In the genomic region with DNA sequence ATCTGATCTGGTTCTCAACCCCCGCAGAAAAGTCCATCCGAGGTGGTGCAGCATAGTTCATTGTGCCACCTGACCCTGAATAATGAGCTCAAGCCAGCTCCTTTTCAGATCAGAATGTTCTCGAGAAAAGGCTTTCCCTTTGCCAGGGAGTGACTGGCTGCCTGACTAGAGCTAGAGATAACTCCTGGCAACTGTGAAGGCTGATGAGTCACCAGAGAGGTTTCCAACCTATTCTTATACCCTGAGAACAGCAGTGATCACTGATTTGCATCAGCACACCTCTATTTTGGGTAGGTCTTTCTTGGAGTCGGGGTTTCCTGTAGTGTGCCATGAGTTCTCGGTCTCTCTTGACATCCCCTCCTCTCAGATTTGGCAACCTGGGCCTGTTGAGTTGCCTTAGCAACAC, we compare ENCODE assay signal across 8 cellular contexts.
DNase-seq lines count a peak whose midpoint lies in the region; ATAC-seq, FAIRE-seq and TF ChIP-seq lines count a peak whose summit lies in the region.

No MANE protein-coding gene starts in this region.

- no peak for TF ChIP-seq POLR2A in HCT116 (IDR thresholded peaks at IDR 0.05; ENCODE audit: borderline replicate concordance, extremely low read depth, insufficient read depth, insufficient read length)

- H3K9ac ChIP-seq in HCT116 (ENCODE audit: low read length) (no peak overlapping the region), smooth muscle cell (ENCODE audit: low read depth) (no peak overlapping the region)

- CTCF ChIA-PET in HCT116 (lab: Charles Lee) = no interaction called here

- no peaks in the 10 kb centered on the region for H3K9me2 ChIP-seq in HCT116 (ENCODE audit: insufficient read depth)

- peak overlapping the region; percentile 56 for H3K4me2 ChIP-seq in HCT116 (ENCODE audit: low read length)
- peak overlapping the region; percentile 10 for H3K4me2 ChIP-seq in smooth muscle cell

- H3K4me3 ChIP-seq in HCT116 (replicated peaks in 1 of 2; ENCODE audit: low read depth in 1 of 2, low read length in 2 of 2) (no peak overlapping the region), RWPE2 (ENCODE audit: severe bottlenecking) (no peak overlapping the region), smooth muscle cell (no peak overlapping the region)

- peak; percentile 65 for FAIRE-seq in GM18507 (lab: Jason Lieb, UNC)

- no peak overlapping the region for H3K27ac ChIP-seq in HCT116 (ENCODE audit: low read depth, low read length)
- H3K27ac ChIP-seq in RWPE2 (ENCODE audit: poor library complexity, severe bottlenecking) = peak overlapping the region; percentile 45
- peak overlapping the region; percentile 86 for H3K27ac ChIP-seq in smooth muscle cell (ENCODE audit: low read depth)

- no peak for TF ChIP-seq CTCF in HCT116 (IDR thresholded peaks at IDR 0.05 in 2 of 3, conservative IDR thresholded peaks at IDR 0.05 in 1 of 3; ENCODE audit: borderline replicate concordance in 1 of 3, insufficient read depth in 1 of 3, low read depth in 2 of 3, low read length in 2 of 3)
- no peak for TF ChIP-seq CTCF in RWPE2 (IDR thresholded peaks at IDR 0.05; ENCODE audit: poor library complexity, severe bottlenecking)
- no peak for TF ChIP-seq CTCF in smooth muscle cell (IDR thresholded peaks at IDR 0.05; ENCODE audit: borderline replicate concordance, insufficient read depth, poor library complexity, severe bottlenecking)
- TF ChIP-seq CTCF in osteocyte (IDR thresholded peaks at IDR 0.05) = no peak

- ATAC-seq in HCT116 (peak; percentile 75), RWPE2 (ENCODE audit: low read depth) (peak; percentile 95)

- peaks cover 10 to 24% of the 10 kb centered on the region in 2 experiments for H3K4me1 ChIP-seq in HCT116 (ENCODE audit: control insufficient read depth in 1 of 2, insufficient read depth in 2 of 2, low read length in 2 of 2)
- peaks cover 23% of the 10 kb centered on the region for H3K4me1 ChIP-seq in RWPE2 (ENCODE audit: insufficient read depth, poor library complexity, severe bottlenecking)
- no peaks in the 10 kb centered on the region for H3K4me1 ChIP-seq in smooth muscle cell (ENCODE audit: low read depth)

- no peaks in the 10 kb centered on the region for H3K9me3 ChIP-seq in HCT116 (ENCODE audit: control insufficient read depth in 1 of 2, insufficient read depth in 1 of 2, low read depth in 1 of 2, low read length in 2 of 2)
- no peaks in the 10 kb centered on the region for H3K9me3 ChIP-seq in RWPE2 (ENCODE audit: severe bottlenecking)
- H3K9me3 ChIP-seq in smooth muscle cell (replicated peaks; ENCODE audit: low read depth) = no peaks in the 10 kb centered on the region

- no peaks in the 10 kb centered on the region for H3K27me3 Mint-ChIP-seq in osteocyte (ENCODE audit: unreplicated experiment)

- H3K4me1 Mint-ChIP-seq in osteocyte (ENCODE audit: unreplicated experiment) = peaks cover 8% of the 10 kb centered on the region

- WGBS in smooth muscle cell (ENCODE audit: low lambda C conversion rate) = 79% methylated on average over 5 of the region's 5 CpGs

- no peaks in the 10 kb centered on the region for H4K20me1 ChIP-seq in HCT116 (ENCODE audit: insufficient read depth)
- no peaks in the 10 kb centered on the region for H4K20me1 ChIP-seq in smooth muscle cell (ENCODE audit: low read depth)

- peaks cover 9% of the 10 kb centered on the region for H3K9me3 Mint-ChIP-seq in osteocyte (ENCODE audit: unreplicated experiment)

- DNase-seq in GM18507 (ENCODE audit: extremely low spot score, insufficient read length, low read depth) (no peak), HCT116 (ENCODE audit: low read depth, low spot score) (no peak), RWPE2 (ENCODE audit: low spot score) (peak; percentile 79), fibroblast of peridontal ligament (ENCODE audit: extremely low read depth) (peak; percentile 76), smooth muscle cell (lab: John Stamatoyannopoulos, UW; ENCODE audit: unreplicated experiment) (no peak), NCI-H146 (lab: John Stamatoyannopoulos, UW) (no peak), osteocyte (ENCODE audit: extremely low spot score, unreplicated experiment) (no peak), NCI-H2196 (lab: John Stamatoyannopoulos, UW; ENCODE audit: unreplicated experiment) (no peak)

- H3F3A ChIP-seq in smooth muscle cell (ENCODE audit: low read depth) = peaks cover 8% of the 10 kb centered on the region

- H3K4me3 Mint-ChIP-seq in osteocyte (ENCODE audit: unreplicated experiment) = no peak overlapping the region

- no peak overlapping the region for H3K27ac Mint-ChIP-seq in osteocyte (ENCODE audit: unreplicated experiment)

- BruUV-seq in HCT116 (replicated peaks; lab: Mats Ljungman, UMichigan) = no TSS peak

- H2AFZ ChIP-seq in HCT116 (ENCODE audit: low read depth, low read length, poor library complexity, severe bottlenecking) (peak overlapping the region; percentile 41), smooth muscle cell (ENCODE audit: low read depth) (no peak overlapping the region)

- no peaks in the 10 kb centered on the region for H3K36me3 Mint-ChIP-seq in osteocyte (ENCODE audit: unreplicated experiment)

- no peaks in the 10 kb centered on the region for H3K79me2 ChIP-seq in HCT116 (ENCODE audit: insufficient read depth, low read length)
- H3K79me2 ChIP-seq in smooth muscle cell (ENCODE audit: low read depth) = no peaks in the 10 kb centered on the region

- no peak for TF ChIP-seq RAD21 in HCT116 (IDR thresholded peaks at IDR 0.05; ENCODE audit: low read depth)

- RAD21 ChIA-PET in HCT116 (lab: Charles Lee; ENCODE audit: low non-redundant PET in 1 of 2, low total read pairs in 2 of 2, uncharacterized antibody in 2 of 2, unreplicated experiment in 2 of 2) = no interaction called here

- intact Hi-C loops in HCT116 (cut with micrococcal nuclease) = no loop called here

- POLR2A ChIA-PET in HCT116 (lab: Charles Lee) = no interaction called here

- H3K27me3 ChIP-seq in HCT116 (ENCODE audit: insufficient read depth, low read length) (no peaks in the 10 kb centered on the region), RWPE2 (ENCODE audit: insufficient read depth, poor library complexity, severe bottlenecking) (no peaks in the 10 kb centered on the region), smooth muscle cell (ENCODE audit: low read depth) (no peaks in the 10 kb centered on the region)

- no peaks in the 10 kb centered on the region for H3K36me3 ChIP-seq in HCT116 (ENCODE audit: control insufficient read depth in 1 of 2, insufficient read depth in 2 of 2, low read length in 2 of 2)
- no peaks in the 10 kb centered on the region for H3K36me3 ChIP-seq in RWPE2 (ENCODE audit: low read depth)
- no peaks in the 10 kb centered on the region for H3K36me3 ChIP-seq in smooth muscle cell (ENCODE audit: low read depth)

TF ChIP-seq in HCT116, 20 proteins besides CTCF, POLR2A, EP300 and RAD21:
- TF ChIP-seq FOSL1 (IDR thresholded peaks at IDR 0.05; ENCODE audit: low read depth) (0 out of 2 replicates have a peak, but pooled peaks have one; percentile 19), MAX (IDR thresholded peaks at IDR 0.05) (no peak), EZH2 (IDR thresholded peaks at IDR 0.05) (no peak)

Comparison
In these comparisons a context has a peak if more than half of its experiments do, and no peak if none do; other contexts are left out.
1. DNase-seq: peak in RWPE2 (single experiment) and fibroblast of peridontal ligament (single experiment); none in GM18507 (single experiment), HCT116 (single experiment), smooth muscle cell (single experiment), NCI-H146 (single experiment), osteocyte (single experiment) and NCI-H2196 (single experiment).